16 cellular contexts compared by ENCODE assay signal in the genomic region with DNA sequence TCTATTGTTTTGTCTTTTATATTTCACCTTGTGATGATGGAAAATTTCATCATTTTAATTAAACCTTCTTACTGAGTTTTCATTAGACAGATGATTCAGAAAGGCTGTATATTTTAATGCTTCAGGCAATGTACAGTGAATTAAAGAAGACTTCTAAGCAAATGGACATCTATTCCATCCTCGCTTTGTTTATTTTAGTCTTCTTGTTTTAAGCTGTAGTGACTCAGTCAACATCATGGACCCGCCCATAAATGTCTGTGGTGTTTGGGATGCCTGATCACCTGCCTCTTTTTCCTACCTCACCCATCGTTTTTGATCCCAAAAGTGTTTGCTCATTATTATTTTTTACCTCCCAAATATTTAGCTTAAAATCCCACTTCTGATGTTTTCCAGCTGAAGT. TPM values are rescaled to one million over a fixed set of nuclear protein-coding genes. Genes with fewer than 3 reads are reported as not detected.
DNase-seq lines count a peak whose midpoint lies in the region; ATAC-seq and TF ChIP-seq lines count a peak whose summit lies in the region.
"Had no signal": no experiment of that assay in that cellular context is flagged by ENCODE, and none has a peak within 500 bp of the region (broad histone marks: within the 10 kb centered on the region; RNA-seq: fewer than 3 reads in every experiment).

No MANE protein-coding gene starts in this region.

- H3K9ac ChIP-seq in mammary epithelial cell (ENCODE audit: insufficient read depth, low read length) (no peak overlapping the region), PC-3 (ENCODE audit: low read length) (no peak overlapping the region)
- H3K9ac ChIP-seq: BLaER1 treated with 17β-estradiol and CSF1 and Interleukin-3, amounts not matched to agents 10 nM and 100 nM; GM23248 had no signal

- H4K20me1 ChIP-seq in mammary epithelial cell (ENCODE audit: insufficient read depth, low read length), result no peaks in the 10 kb centered on the region
- H4K20me1 ChIP-seq in PC-3 (ENCODE audit: low read length), result no peaks in the 10 kb centered on the region

- POLR2A ChIA-PET in PC-3 (lab: Charles Lee; ENCODE audit: unreplicated experiment), result no interaction called here

- ATAC-seq in PC-3 (no peak), esophagus mucosa (peak; percentile 42), GM21423 (IDR thresholded peaks at IDR 0.05; ENCODE audit: unreplicated experiment) (no peak)
- ATAC-seq: CD8-positive, alpha-beta T cell had no signal

- WGBS in mammary epithelial cell (ENCODE audit: low coverage, missing lambda C conversion rate), result 69% methylated on average over 3 of the region's 3 CpGs

- H3K9me3 ChIP-seq in mammary epithelial cell (replicated peaks; ENCODE audit: insufficient read depth, low read length), result no peaks in the 10 kb centered on the region
- H3K9me3 ChIP-seq in breast epithelium, result no peaks in the 10 kb centered on the region
- no peaks in the 10 kb centered on the region for H3K9me3 ChIP-seq in PC-3 (ENCODE audit: low read length)
- H3K9me3 ChIP-seq: BLaER1 treated with 17β-estradiol and CSF1 and Interleukin-3, amounts not matched to agents 10 nM and 100 nM had no signal

- H2AFZ ChIP-seq in mammary epithelial cell (ENCODE audit: low read depth, low read length) (no peak overlapping the region), PC-3 (ENCODE audit: low read length) (no peak overlapping the region)
- H2AFZ ChIP-seq: GM23248 had no signal

- H3K27me3 ChIP-seq in mammary epithelial cell (ENCODE audit: insufficient read depth, low read length) (no peaks in the 10 kb centered on the region), breast epithelium (no peaks in the 10 kb centered on the region), PC-3 (ENCODE audit: low read length) (no peaks in the 10 kb centered on the region)
- H3K27me3 ChIP-seq: BLaER1 treated with 17β-estradiol and CSF1 and Interleukin-3, amounts not matched to agents 10 nM and 100 nM had no signal

- H3K4me1 ChIP-seq in mammary epithelial cell (ENCODE audit: insufficient read depth, low read length) (no peaks in the 10 kb centered on the region), breast epithelium (no peaks in the 10 kb centered on the region), PC-3 (ENCODE audit: insufficient read depth, low read length) (no peaks in the 10 kb centered on the region)
- H3K4me1 ChIP-seq: BLaER1 treated with 17β-estradiol and CSF1 and Interleukin-3, amounts not matched to agents 10 nM and 100 nM had no signal

- H3K27ac ChIP-seq in mammary epithelial cell (ENCODE audit: insufficient read depth, low read depth, low read length), result no peak overlapping the region
- H3K27ac ChIP-seq in breast epithelium, result no peak overlapping the region
- H3K27ac ChIP-seq in PC-3 (ENCODE audit: low read length), result no peak overlapping the region
- H3K27ac ChIP-seq: 22Rv1; BLaER1 treated with 17β-estradiol and CSF1 and Interleukin-3, amounts not matched to agents 10 nM and 100 nM; GM23248 had no signal

- intact Hi-C loops in mammary epithelial cell (cut with micrococcal nuclease), result no loop called here
- intact Hi-C loops in breast epithelium (cut with DNase I; ENCODE audit: low total_unique reads), result no loop called here
- intact Hi-C loops in PC-3 (cut with micrococcal nuclease), result no loop called here

- H3K36me3 ChIP-seq in mammary epithelial cell (ENCODE audit: insufficient read depth, low read length) (no peaks in the 10 kb centered on the region), breast epithelium (no peaks in the 10 kb centered on the region), PC-3 (ENCODE audit: low read depth, low read length) (no peaks in the 10 kb centered on the region)

- no peaks in the 10 kb centered on the region for H3K79me2 ChIP-seq in mammary epithelial cell (ENCODE audit: insufficient read depth, low read length)
- no peaks in the 10 kb centered on the region for H3K79me2 ChIP-seq in PC-3 (ENCODE audit: low read length)

- TF ChIP-seq CTCF in mammary epithelial cell (conservative IDR thresholded peaks at IDR 0.05 in 1 of 2, IDR thresholded peaks at IDR 0.05 in 1 of 2; ENCODE audit: extremely low read depth in 1 of 2, insufficient read depth in 1 of 2, low read depth in 1 of 2, low read length in 2 of 2) (no peak), breast epithelium (IDR thresholded peaks at IDR 0.05) (no peak), PC-3 (conservative IDR thresholded peaks at IDR 0.05; ENCODE audit: low read depth, low read length) (no peak)

- dilution Hi-C loops in mammary epithelial cell (cut with HindIII; ENCODE audit: low sequenced_read_pairs), result no loop called here

- DNase-seq in mammary epithelial cell (peak; percentile 34), breast epithelium (ENCODE audit: low spot score in 2 of 2) (no peak), PC-3 (peak; percentile 31), NCI-H446 treated with DMSO at 0.1 percent for 48 hours (lab: John Stamatoyannopoulos, UW) (no peak)
- DNase-seq in activated T-cell treated with anti-CD3 and anti-CD28 coated beads, Interleukin-2, amount 50 U/mL, for 1 hour, result no peak
- DNase-seq: Calu3; CD8-positive, alpha-beta T cell; DMS53; DND-41; EL; GM23248; HCEC 1CT had no signal

- no peaks in the 10 kb centered on the region for H3F3A ChIP-seq in PC-3 (ENCODE audit: low read length, unreplicated experiment)

- no peaks in the 10 kb centered on the region for H3K9me2 ChIP-seq in PC-3 (replicated peaks; ENCODE audit: low read length)

- H3K4me3 ChIP-seq in mammary epithelial cell (replicated peaks in 1 of 3; ENCODE audit: insufficient read depth in 1 of 3, low read depth in 2 of 3, low read length in 3 of 3) (no peak overlapping the region), breast epithelium (no peak overlapping the region), PC-3 (ENCODE audit: low read length) (no peak overlapping the region)
- H3K4me3 ChIP-seq: BLaER1 treated with 17β-estradiol and CSF1 and Interleukin-3, amounts not matched to agents 10 nM and 100 nM; GM23248 had no signal

- no peak overlapping the region for H3K4me2 ChIP-seq in mammary epithelial cell (ENCODE audit: insufficient read depth, low read depth, low read length)
- H3K4me2 ChIP-seq in PC-3 (ENCODE audit: low read length), result no peak overlapping the region
- H3K4me2 ChIP-seq: BLaER1 treated with 17β-estradiol and CSF1 and Interleukin-3, amounts not matched to agents 10 nM and 100 nM had no signal

- no peak for TF ChIP-seq POLR2A in breast epithelium (IDR thresholded peaks at IDR 0.05)

- in situ Hi-C loops in mammary epithelial cell (cut with MboI; ENCODE audit: low sequenced_read_pairs in 2 of 2), result no loop called here

- BruUV-seq in mammary epithelial cell (replicated peaks; lab: Mats Ljungman, UMichigan), result no TSS peak
- no TSS peak for BruUV-seq in PC-3 (replicated peaks; lab: Mats Ljungman, UMichigan)

- CTCF ChIA-PET in mammary epithelial cell (lab: Charles Lee; ENCODE audit: low non-redundant PET), result no interaction called here
- CTCF ChIA-PET in PC-3 (lab: Charles Lee), result no interaction called here

RNA-seq across cellular contexts. Expression of a gene that starts 43.1 kb away (rescaled TPM):
- 1 to 10 TPM; 1.6 to 3.3 TPM for total RNA-seq in mammary epithelial cell
- polyA plus RNA-seq in mammary epithelial cell, result 1.4 TPM
- polyA minus RNA-seq in mammary epithelial cell, result 0.62 TPM
- total RNA-seq in breast epithelium, result 10 to 100 TPM in 2 of 3 donors, 1 to 10 TPM in 1; 6.9 to 13.1 (median 11.7) TPM
- total RNA-seq in PC-3 (2014; rRNA removed), result 1.1 and 2.3 TPM in 2 replicates
- 33.6 TPM for total RNA-seq in esophagus mucosa
- total RNA-seq: CD8-positive, alpha-beta T cell; GM23248 had no signal
- polyA plus RNA-seq: GM23248 had no signal

Comparison
In these comparisons a context has a peak if more than half of its experiments do, and no peak if none do; other contexts are left out.
1. DNase-seq: peak in mammary epithelial cell (single experiment) and PC-3 (single experiment); none in breast epithelium (0 of 2), activated T-cell treated with anti-CD3 and anti-CD28 coated beads, Interleukin-2, amount 50 U/mL, for 1 hour (single experiment) and NCI-H446 treated with DMSO at 0.1 percent for 48 hours (single experiment).